In genomic region chr4:159248383-159249178, GRCh38 we compare ENCODE assay signal across 8 cellular contexts.
A peak's percentile ranks its signal among the peaks of the same experiment; 100 is the strongest.
DNase-seq lines count a peak whose midpoint lies in the region; ATAC-seq and FAIRE-seq lines count a peak whose summit lies in the region.
"Had no signal": no experiment of that assay in that cellular context is flagged by ENCODE, and none has a peak within 500 bp of the region (broad histone marks: within the 10 kb centered on the region; RNA-seq: fewer than 3 reads in every experiment).

No MANE protein-coding gene starts in this region.

- H3K27me3 Mint-ChIP-seq in T-helper 17 cell: no peaks in the 10 kb centered on the region

- H3K27ac ChIP-seq in temporal lobe (ENCODE audit: low read depth, low read length): peak overlapping the region; percentile 97
- no peak overlapping the region for H3K27ac ChIP-seq in small intestine (ENCODE audit: low read depth in 1 of 2, low read length in 1 of 2)

- FAIRE-seq in HTR-8/SVneo (lab: Jason Lieb, UNC): no peak
- FAIRE-seq in small intestine (lab: Jason Lieb, UNC): no peak

- peaks cover 2% of the 10 kb centered on the region for H3K36me3 Mint-ChIP-seq in T-helper 17 cell (ENCODE audit: low read depth)

- ATAC-seq in T-helper 17 cell (no peak), left ventricle myocardium superior (peak; percentile 89), HG03045 (IDR thresholded peaks at IDR 0.05; ENCODE audit: unreplicated experiment) (no peak)

- no peak overlapping the region for H3K4me3 ChIP-seq in small intestine (ENCODE audit: low read depth in 1 of 2, low read length in 2 of 2)

- peak overlapping the region; percentile 21 for H3K27ac Mint-ChIP-seq in T-helper 17 cell

- H3K4me3 Mint-ChIP-seq in T-helper 17 cell: peak overlapping the region; percentile 58

- H3K27me3 ChIP-seq in small intestine (ENCODE audit: control insufficient read depth in 2 of 2, insufficient read depth in 2 of 2, low read length in 2 of 2): no peaks in the 10 kb centered on the region
- H3K27me3 ChIP-seq: stomach had no signal

- WGBS in small intestine, 3 donors: 64 to 87% (median 85%) methylated on average over 7 of the region's 7 CpGs

- DNase-seq in HTR-8/SVneo (ENCODE audit: insufficient read length, low spot score): peak; percentile 53
- DNase-seq in T-helper 17 cell: no peak
- DNase-seq in left ventricle myocardium superior: no peak
- DNase-seq in small intestine: no peak
- no peak for DNase-seq in NCI-H524 (lab: John Stamatoyannopoulos, UW)
- DNase-seq: stomach had no signal

- peaks cover 7% of the 10 kb centered on the region for H3K4me1 Mint-ChIP-seq in T-helper 17 cell

- H3K4me1 ChIP-seq in small intestine (ENCODE audit: control insufficient read depth in 2 of 2, insufficient read depth in 1 of 2, low read depth in 1 of 2, low read length in 1 of 2): no peaks in the 10 kb centered on the region

- intact Hi-C loops in left ventricle myocardium superior (cut with micrococcal nuclease): no loop called here

- H3K36me3 ChIP-seq in small intestine (ENCODE audit: control insufficient read depth in 2 of 2, insufficient read depth in 2 of 2, low read length in 2 of 2): no peaks in the 10 kb centered on the region

- H3K9me3 ChIP-seq in T-helper 17 cell (ENCODE audit: control insufficient read depth, low read length, poor library complexity, severe bottlenecking) (no peaks in the 10 kb centered on the region), small intestine (ENCODE audit: control insufficient read depth, low read depth) (no peaks in the 10 kb centered on the region)
